In the genomic region with DNA sequence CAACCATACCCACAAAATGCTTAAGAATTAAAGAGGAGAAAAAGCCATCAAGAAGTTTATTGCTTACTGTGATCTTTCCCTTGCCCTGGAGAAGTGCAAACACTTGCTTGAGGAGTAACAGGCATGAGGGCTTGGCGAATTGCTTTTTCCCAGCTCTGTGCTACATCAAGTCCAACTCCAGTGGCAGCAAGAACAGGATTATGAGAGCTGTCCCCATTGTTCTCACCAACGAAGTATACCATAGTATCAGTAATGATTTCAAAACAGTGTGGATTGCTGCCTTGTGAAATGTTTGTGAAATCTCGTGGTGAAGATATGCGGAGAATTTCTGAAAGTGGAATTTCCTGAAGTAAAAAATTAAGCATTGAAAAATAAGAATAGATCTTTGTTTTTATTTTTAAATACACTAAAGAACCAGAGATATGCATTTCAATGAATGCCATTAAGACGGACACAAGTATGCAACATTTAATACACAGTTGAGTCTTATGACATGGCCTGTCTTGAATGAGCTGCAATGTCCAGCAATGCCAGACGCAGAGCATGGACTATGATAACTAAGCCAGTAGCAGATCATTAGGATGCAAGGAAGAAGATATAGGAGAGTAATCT, we compare ENCODE assay signal across 25 cellular contexts. TPM values are rescaled to one million over a fixed set of nuclear protein-coding genes. Genes with fewer than 3 reads are reported as not detected.
DNase-seq lines count a peak whose midpoint lies in the region; FAIRE-seq and TF ChIP-seq lines count a peak whose summit lies in the region.
"Had no signal": no experiment of that assay in that cellular context is flagged by ENCODE, and none has a peak within 500 bp of the region (broad histone marks: within the 10 kb centered on the region; RNA-seq: fewer than 3 reads in every experiment).

No MANE protein-coding gene starts in this region.

- no peak overlapping the region for H3K4me3 Mint-ChIP-seq in CD14-positive monocyte
- H3K4me3 Mint-ChIP-seq: activated naive CD8-positive, alpha-beta T cell; CD4-positive, alpha-beta T cell; natural killer cell treated with Interleukin-12 subunit alpha and Interleukin-12 subunit beta and Interleukin-15 and Interleukin-18, amount 100 ng/mL, for 72 hours had no signal

- TF ChIP-seq POLR2A in ovary (IDR thresholded peaks at IDR 0.05), result no peak

- FAIRE-seq in GM19239 (lab: Jason Lieb, UNC), result no peak
- FAIRE-seq: pancreas had no signal

- H3K27me3 ChIP-seq in HL-60 (ENCODE audit: insufficient read depth, poor library complexity, severe bottlenecking), result no peaks in the 10 kb centered on the region
- no peaks in the 10 kb centered on the region for H3K27me3 ChIP-seq in ovary
- H3K27me3 ChIP-seq: dorsolateral prefrontal cortex, pancreas, right atrium auricular region, spleen, upper lobe of left lung had no signal

- WGBS in ovary, 3 donors, result 58 to 67% (median 64%) methylated on average over 6 of the region's 6 CpGs

- H3K4me1 ChIP-seq in ovary (ENCODE audit: insufficient read depth), result no peaks in the 10 kb centered on the region
- H3K4me1 ChIP-seq: lower lobe of right lung, pancreas, right atrium auricular region, spleen, upper lobe of left lung had no signal

- no peaks in the 10 kb centered on the region for H3K9me3 ChIP-seq in ovary
- H3K9me3 ChIP-seq: lower lobe of right lung, pancreas, right atrium auricular region, SK-N-SH, spleen, upper lobe of left lung had no signal

- H3K4me3 ChIP-seq in HL-60 (replicated peaks; ENCODE audit: insufficient read depth, low read length), result no peak overlapping the region
- no peak overlapping the region for H3K4me3 ChIP-seq in retinal pigment epithelial cell (ENCODE audit: low read length)
- no peak overlapping the region for H3K4me3 ChIP-seq in ovary
- H3K4me3 ChIP-seq: dorsolateral prefrontal cortex, lower lobe of right lung, pancreas, right atrium auricular region, spleen, upper lobe of left lung had no signal

- no peaks in the 10 kb centered on the region for H3K9me3 Mint-ChIP-seq in CD14-positive monocyte
- H3K9me3 Mint-ChIP-seq: CD4-positive, alpha-beta T cell; natural killer cell treated with Interleukin-12 subunit alpha and Interleukin-12 subunit beta and Interleukin-15 and Interleukin-18, amount 100 ng/mL, for 72 hours had no signal

- no peak for TF ChIP-seq CTCF in CD14-positive monocyte (IDR thresholded peaks at IDR 0.05)
- TF ChIP-seq CTCF in HL-60 (IDR thresholded peaks at IDR 0.05; ENCODE audit: insufficient read depth, low read length), result no peak
- TF ChIP-seq CTCF in retinal pigment epithelial cell (conservative IDR thresholded peaks at IDR 0.05; ENCODE audit: low read depth, low read length), result no peak
- no peak for TF ChIP-seq CTCF in ovary (IDR thresholded peaks at IDR 0.05)

- H3K27ac ChIP-seq in HL-60 (replicated peaks) (peak overlapping the region; percentile 23; the same call in 1 of the 2 replicates), ovary (no peak overlapping the region)
- H3K27ac ChIP-seq: dorsolateral prefrontal cortex, lower lobe of right lung, pancreas, right atrium auricular region, VCaP had no signal

- peak overlapping the region in 4 of 7 donors; percentile 2 to 37 (median 24) for H3K27ac Mint-ChIP-seq in CD14-positive monocyte
- H3K27ac Mint-ChIP-seq: activated naive CD8-positive, alpha-beta T cell; CD4-positive, alpha-beta T cell; natural killer cell treated with Interleukin-12 subunit alpha and Interleukin-12 subunit beta and Interleukin-15 and Interleukin-18, amount 100 ng/mL, for 72 hours had no signal

- H3K36me3 ChIP-seq in ovary, result no peaks in the 10 kb centered on the region

- H3K27me3 Mint-ChIP-seq in CD14-positive monocyte (ENCODE audit: low read depth in 3 of 3), result peaks cover 0 to 2% (median 0%) of the 10 kb centered on the region in 3 donors
- H3K27me3 Mint-ChIP-seq: activated naive CD8-positive, alpha-beta T cell; CD4-positive, alpha-beta T cell; natural killer cell treated with Interleukin-12 subunit alpha and Interleukin-12 subunit beta and Interleukin-15 and Interleukin-18, amount 100 ng/mL, for 72 hours had no signal

- DNase-seq in CD14-positive monocyte (ENCODE audit: low spot score) (no peak), HL-60 (ENCODE audit: low read depth in 1 of 2, low spot score in 1 of 2) (peak in 1 of 2 experiments; percentile 57), fibroblast of peridontal ligament (ENCODE audit: extremely low read depth) (peak; percentile 36), retinal pigment epithelial cell (ENCODE audit: low read depth) (peak; percentile 3), ovary (no peak), GF-D8 (lab: John Stamatoyannopoulos, UW) (no peak), GM19239 (ENCODE audit: insufficient read length, low spot score) (no peak)
- DNase-seq: activated CD4-positive, alpha-beta T cell treated with anti-CD3 and anti-CD28 coated beads for 4 hours; activated T-cell treated with anti-CD3 and anti-CD28 coated beads for 4 hours; CD4-positive, alpha-beta T cell; cerebellar nuclear complex; dorsolateral prefrontal cortex; kidney glomerular epithelial cell; lower lobe of right lung; NCI-H1105 treated with DMSO at 0.1 percent for 48 hours; NCI-H2029 treated with DMSO at 0.1 percent for 48 hours; NCI-H2227 treated with DMSO at 0.1 percent for 48 hours; pancreas; SK-N-SH; spleen; upper lobe of left lung had no signal

- H3K36me3 Mint-ChIP-seq in CD14-positive monocyte, result peaks cover 53 to 63% of the 10 kb centered on the region in 2 donors

- intact Hi-C loops in CD14-positive monocyte (cut with micrococcal nuclease), result no loop called here
- intact Hi-C loops in ovary (cut with DNase I), result no loop called here

- peaks cover 35% of the 10 kb centered on the region for H3K4me1 Mint-ChIP-seq in CD14-positive monocyte

- TF ChIP-seq EP300 in ovary (IDR thresholded peaks at IDR 0.05), result no peak

RNA-seq across cellular contexts. Expression of gene NDUFAF7, which starts 43.0 kb away (rescaled TPM):
- polyA plus RNA-seq in CD14-positive monocyte (1 to 10 TPM; 4.7 to 5.6 TPM), ovary (10 to 100 TPM; 11.3 to 11.5 TPM)
- 10 to 100 TPM; 12.3 to 17.9 (median 14.7) TPM for total RNA-seq in ovary

RNA-seq across cellular contexts. Expression of gene CEBPZ, which starts 43.1 kb away (rescaled TPM):
- polyA plus RNA-seq in CD14-positive monocyte (10 to 100 TPM; 11.1 to 11.2 TPM), ovary (10 to 100 TPM; 24.0 to 41.8 TPM)
- total RNA-seq in ovary, result 10 to 100 TPM; 27.0 to 56.5 (median 49.3) TPM

RNA-seq across cellular contexts. Expression of gene PRKD3, which starts 50.2 kb away (rescaled TPM):
- polyA plus RNA-seq in CD14-positive monocyte (10 to 100 TPM; 14.2 to 16.9 TPM), ovary (10 to 100 TPM; 13.7 to 20.6 TPM)
- 10 to 100 TPM; 30.4 to 48.8 (median 43.7) TPM for total RNA-seq in ovary

Comparison
In these comparisons a context has a peak if more than half of its experiments do, and no peak if none do; other contexts are left out.
1. DNase-seq: peak in fibroblast of peridontal ligament (single experiment) and retinal pigment epithelial cell (single experiment); none in CD14-positive monocyte (single experiment), ovary (0 of 5), GF-D8 (single experiment) and GM19239 (single experiment).